In the genomic region with DNA sequence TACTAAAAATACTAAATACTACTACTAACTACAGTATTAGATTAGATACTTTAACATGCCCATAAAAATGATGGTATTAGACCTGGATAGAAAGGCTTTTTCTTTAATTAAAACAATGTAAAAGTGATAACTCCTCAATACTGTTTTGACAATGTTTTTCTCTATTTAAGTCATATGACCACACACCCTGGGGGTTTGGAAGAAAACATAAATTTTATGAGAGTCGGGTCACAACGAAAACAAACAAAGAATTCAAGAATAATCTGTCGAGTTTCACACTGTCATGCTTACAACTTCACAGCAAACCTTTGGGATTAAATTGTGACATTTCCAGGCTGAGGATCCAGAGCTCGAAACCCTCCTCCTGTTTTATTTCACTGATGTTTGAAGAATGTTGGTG, we compare ENCODE assay signal across 17 cellular contexts.
DNase-seq lines count a peak whose midpoint lies in the region; FAIRE-seq and TF ChIP-seq lines count a peak whose summit lies in the region.
"Had no signal": no experiment of that assay in that cellular context is flagged by ENCODE, and none has a peak within 500 bp of the region (broad histone marks: within the 10 kb centered on the region; RNA-seq: fewer than 3 reads in every experiment).

No MANE protein-coding gene starts in this region.

- H3K36me3 ChIP-seq in endothelial cell of umbilical vein (ENCODE audit: control insufficient read depth in 2 of 2, extremely low read depth in 1 of 2, insufficient read depth in 2 of 2, low read length in 2 of 2): no peaks in the 10 kb centered on the region
- no peaks in the 10 kb centered on the region for H3K36me3 ChIP-seq in right atrium auricular region

- H4K20me1 ChIP-seq in endothelial cell of umbilical vein (replicated peaks; ENCODE audit: control insufficient read depth, extremely low read depth, insufficient read depth, low read length): no peaks in the 10 kb centered on the region

- H3K9me3 Mint-ChIP-seq in nephron: no peaks in the 10 kb centered on the region
- H3K9me3 Mint-ChIP-seq: GM23338, H9 had no signal

- no peaks in the 10 kb centered on the region for H3K27me3 Mint-ChIP-seq in nephron (ENCODE audit: low read depth)

- FAIRE-seq in endothelial cell of umbilical vein (lab: Jason Lieb, UNC): peak; percentile 35
- FAIRE-seq: GM12891, GM18507 had no signal

- DNase-seq in SK-MEL-5 (ENCODE audit: low read depth, low spot score) (peak; percentile 63), endothelial cell of umbilical vein (ENCODE audit: low read depth, low spot score) (no peak), NCI-H1417 (lab: John Stamatoyannopoulos, UW) (no peak), right atrium auricular region (ENCODE audit: low spot score) (no peak), erythroblast (lab: John Stamatoyannopoulos, UW) (no peak)
- DNase-seq: C1 segment of cervical spinal cord; Calu3; CD4-positive, alpha-beta memory T cell; COR-L47; DMS53; DMS79 treated with DMSO at 0.1 percent for 48 hours; GF-D8; H9 had no signal

- CTCF ChIA-PET in endothelial cell of umbilical vein (lab: Charles Lee): interaction anchor here (0.8 kb wide), 1 partner anchor 11 kb away, joined by 3 read pairs; no protein-coding TSS in a partner anchor

- no peak overlapping the region for H3K4me3 ChIP-seq in endothelial cell of umbilical vein (replicated peaks in 1 of 3; ENCODE audit: insufficient read depth in 1 of 3, low read depth in 1 of 3, low read length in 3 of 3)
- no peak overlapping the region for H3K4me3 ChIP-seq in right atrium auricular region
- H3K4me3 ChIP-seq: GM23338 had no signal

- BruUV-seq in endothelial cell of umbilical vein (replicated peaks; lab: Mats Ljungman, UMichigan): no TSS peak

- H3K9me3 ChIP-seq in endothelial cell of umbilical vein (replicated peaks; ENCODE audit: control insufficient read depth, insufficient read depth, low read length) (no peaks in the 10 kb centered on the region), right atrium auricular region (no peaks in the 10 kb centered on the region)

- dilution Hi-C loops in endothelial cell of umbilical vein (cut with MboI; ENCODE audit: extremely low pct_ligation_motif_present, low sequenced_read_pairs): no loop called here

- no peaks in the 10 kb centered on the region for H3K9me1 ChIP-seq in endothelial cell of umbilical vein (replicated peaks; ENCODE audit: control insufficient read depth, extremely low read depth, insufficient read depth, low read length)

- no peaks in the 10 kb centered on the region for H3K79me2 ChIP-seq in endothelial cell of umbilical vein (ENCODE audit: control insufficient read depth, insufficient read depth, low read length)

- in situ Hi-C loops in SK-MEL-5 (cut with HindIII; ENCODE audit: low pct_unique_long_range_greater_than_20kb, low sequenced_read_pairs): no loop called here

- no peak overlapping the region for H3K4me3 Mint-ChIP-seq in nephron
- H3K4me3 Mint-ChIP-seq: CD4-positive, alpha-beta memory T cell; GM23338; H9 had no signal

- no peak overlapping the region for H2AFZ ChIP-seq in endothelial cell of umbilical vein (ENCODE audit: low read depth, low read length)
- H2AFZ ChIP-seq: GM23338 had no signal

- H3K27ac ChIP-seq in endothelial cell of umbilical vein (ENCODE audit: insufficient read depth, low read depth, low read length): no peak overlapping the region
- no peak overlapping the region for H3K27ac ChIP-seq in right atrium auricular region

- no peaks in the 10 kb centered on the region for H3K4me1 ChIP-seq in endothelial cell of umbilical vein (ENCODE audit: control insufficient read depth, extremely low read depth, insufficient read depth, low read length)
- no peaks in the 10 kb centered on the region for H3K4me1 ChIP-seq in right atrium auricular region

- POLR2A ChIA-PET in endothelial cell of umbilical vein (lab: Charles Lee): no interaction called here

- TF ChIP-seq CTCF in endothelial cell of umbilical vein (IDR thresholded peaks at IDR 0.05; ENCODE audit: extremely low read depth in 1 of 2, insufficient read depth in 1 of 2, low read depth in 1 of 2, low read length in 2 of 2) (no peak), nephron (IDR thresholded peaks at IDR 0.05; ENCODE audit: unreplicated experiment in 3 of 3) (no peak), right atrium auricular region (IDR thresholded peaks at IDR 0.05) (no peak)

- no peaks in the 10 kb centered on the region for H3K36me3 Mint-ChIP-seq in nephron (ENCODE audit: low read depth)
- H3K36me3 Mint-ChIP-seq: CD4-positive, alpha-beta memory T cell had no signal

- peaks cover 37% of the 10 kb centered on the region for H3K4me1 Mint-ChIP-seq in nephron
- H3K4me1 Mint-ChIP-seq: CD4-positive, alpha-beta memory T cell had no signal

- no peak overlapping the region for H3K4me2 ChIP-seq in endothelial cell of umbilical vein (ENCODE audit: insufficient read depth, low read length)
- H3K4me2 ChIP-seq: GM23338 had no signal

- peaks cover 0 to 2% of the 10 kb centered on the region in 2 experiments for H3K27me3 ChIP-seq in endothelial cell of umbilical vein (ENCODE audit: control insufficient read depth in 2 of 2, insufficient read depth in 2 of 2, low read length in 2 of 2)
- no peaks in the 10 kb centered on the region for H3K27me3 ChIP-seq in right atrium auricular region

- peak overlapping the region; percentile 64 to 86 (median 83) for H3K27ac Mint-ChIP-seq in nephron
- H3K27ac Mint-ChIP-seq: CD4-positive, alpha-beta memory T cell; GM23338; H9 had no signal

- intact Hi-C loops in endothelial cell of umbilical vein (cut with micrococcal nuclease): no loop called here

- H3K9ac ChIP-seq in endothelial cell of umbilical vein (replicated peaks; ENCODE audit: extremely low read depth, insufficient read depth, low read length): no peak overlapping the region

- no peak for TF ChIP-seq POLR2A in endothelial cell of umbilical vein (IDR thresholded peaks at IDR 0.05; ENCODE audit: low read depth, low read length)
- TF ChIP-seq POLR2A in erythroblast (IDR thresholded peaks at IDR 0.05; ENCODE audit: low read length): no peak

TF ChIP-seq in endothelial cell of umbilical vein, 7 proteins besides CTCF, POLR2A, EP300 and RAD21:
- TF ChIP-seq MYC (IDR thresholded peaks at IDR 0.05; ENCODE audit: low read depth, low read length): no peak
- no peak for TF ChIP-seq POLR2AphosphoS5 (IDR thresholded peaks at IDR 0.05; ENCODE audit: insufficient read depth, low read depth, low read length)
- TF ChIP-seq GATA2 (IDR thresholded peaks at IDR 0.05; ENCODE audit: insufficient read depth, insufficient read length, low read depth, low read length): no peak
- TF ChIP-seq JUN (IDR thresholded peaks at IDR 0.05; ENCODE audit: borderline replicate concordance, insufficient read depth, insufficient read length, low read depth): no peak
- no peak for TF ChIP-seq MAX (IDR thresholded peaks at IDR 0.05; ENCODE audit: insufficient read depth, insufficient read length)
